In genomic region chr13:76148374-76148773, GRCh38 we compare ENCODE assay signal across 15 cellular contexts.
"Had no signal": no experiment of that assay in that cellular context is flagged by ENCODE, and none has a peak within 500 bp of the region (broad histone marks: within the 10 kb centered on the region; RNA-seq: fewer than 3 reads in every experiment).

No MANE protein-coding gene starts in this region.

- H3K4me3 ChIP-seq: adrenal gland, hepatocyte, lower lobe of right lung, tibial nerve, vagina had no signal

- H3K36me3 ChIP-seq: adrenal gland, lower lobe of right lung, tibial nerve, vagina had no signal

- H3K4me1 ChIP-seq: adrenal gland, lower lobe of right lung, tibial nerve, vagina had no signal

- DNase-seq: activated CD4-positive, alpha-beta T cell treated with anti-CD3 and anti-CD28 coated beads, Interleukin-2, amount 10 ng/mL, durations not matched to agents 7 days and 5 days; activated CD4-positive, CD25-positive, alpha-beta regulatory T cell; activated CD8-positive, alpha-beta memory T cell treated with anti-CD3 and anti-CD28 coated beads for 24 hours; activated naive CD4-positive, alpha-beta T cell treated with anti-CD3 and anti-CD28 coated beads, Interleukin-2, amount 10 ng/mL, durations not matched to agents 7 days and 5 days; adrenal gland; cerebellar nuclear complex; endodermal cell; lower lobe of right lung; midbrain; naive thymus-derived CD4-positive, alpha-beta T cell; right cardiac atrium; stimulated activated CD4-positive, alpha-beta T cell treated with anti-CD3 and anti-CD28 coated beads, Interleukin-1b, Interleukin-23, amount 100 ng/mL, for 48 hours had no signal

- H3K79me2 ChIP-seq: hepatocyte had no signal

- H3K4me2 ChIP-seq: hepatocyte had no signal

- H3K27me3 ChIP-seq: adrenal gland, hepatocyte, tibial nerve, vagina had no signal

- H2AFZ ChIP-seq: hepatocyte had no signal

- H3K9me3 ChIP-seq: adrenal gland, lower lobe of right lung, tibial nerve, vagina had no signal

- H3K27ac ChIP-seq: adrenal gland, hepatocyte, lower lobe of right lung, tibial nerve, vagina had no signal
